In genomic region chr12:109525279-109525585, GRCh38 we compare ENCODE assay signal across 19 cellular contexts.
"Had no signal": no experiment of that assay in that cellular context is flagged by ENCODE, and none has a peak within 500 bp of the region (broad histone marks: within the 10 kb centered on the region; RNA-seq: fewer than 3 reads in every experiment).

No MANE protein-coding gene starts in this region.

- H3K27ac ChIP-seq: coronary artery, heart left ventricle, neutrophil, psoas muscle, right lobe of liver, suprapubic skin, thyroid gland, upper lobe of left lung, uterus had no signal

- H3K27me3 ChIP-seq: heart left ventricle, neutrophil, right lobe of liver, suprapubic skin, thyroid gland, upper lobe of left lung, uterus had no signal

- H3K4me3 ChIP-seq: coronary artery, heart left ventricle, psoas muscle, right lobe of liver, suprapubic skin, thyroid gland, upper lobe of left lung, uterus had no signal

- H3K9me3 ChIP-seq: heart left ventricle, neutrophil, psoas muscle, right lobe of liver, suprapubic skin, thyroid gland, upper lobe of left lung, uterus had no signal

- H3K36me3 ChIP-seq: uterus had no signal

- H3K4me1 ChIP-seq: psoas muscle, right lobe of liver, suprapubic skin, upper lobe of left lung, uterus had no signal

- ATAC-seq: heart left ventricle; left lobe of liver; natural killer cell; psoas muscle; right lobe of liver; stimulated activated effector memory CD8-positive, alpha-beta T cell treated with anti-CD3 and anti-CD28 coated beads, Interleukin-12 subunit alpha, Interleukin-12 subunit beta, amount 100 ng/mL, for 72 hours; stimulated activated naive CD8-positive, alpha-beta T cell treated with anti-CD3 and anti-CD28 coated beads, Interleukin-15, Interleukin-2, amounts not matched to agents 100 U/mL and 50 U/mL, for 24 hours had no signal

- DNase-seq: effector CD8-positive, alpha-beta T cell; heart left ventricle; hippocampal formation; kidney glomerular epithelial cell; mammary epithelial cell; natural killer cell; psoas muscle; right lobe of liver; stimulated activated CD4-positive, alpha-beta T cell treated with anti-CD3 and anti-CD28 coated beads, Interleukin-4, amount 100 ng/mL, for 1 hour; stimulated activated CD8-positive, alpha-beta memory T cell treated with anti-CD3 and anti-CD28 coated beads, Interleukin-4, amount 100 ng/mL, for 48 hours; stimulated activated naive CD8-positive, alpha-beta T cell treated with anti-CD3 and anti-CD28 coated beads, Interleukin-15, Interleukin-2, amounts not matched to agents 100 U/mL and 50 U/mL, for 24 hours; thyroid gland; uterus had no signal
